ENCODE assay signal across 24 cellular contexts in the genomic region with DNA sequence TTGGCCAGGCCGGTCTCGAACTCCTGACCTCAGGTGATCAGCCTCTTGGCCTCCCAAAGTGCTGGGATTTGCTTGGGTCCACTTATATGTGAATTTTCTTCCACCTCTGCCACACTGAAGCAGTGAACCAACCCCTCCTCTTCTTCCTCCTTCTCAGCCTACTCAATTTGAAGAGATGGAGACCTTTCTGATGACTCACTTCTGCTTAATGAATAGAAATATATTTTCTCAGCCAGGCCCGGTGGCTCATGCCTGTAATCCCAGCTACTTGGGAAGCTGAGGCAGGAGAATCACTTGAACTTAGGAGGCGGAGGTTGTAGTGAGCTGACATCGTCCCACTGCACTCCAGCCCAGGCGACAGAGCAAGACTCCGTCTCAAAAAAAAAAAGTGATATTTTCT. TPM values are rescaled to one million over a fixed set of nuclear protein-coding genes. Genes with fewer than 3 reads are reported as not detected.
DNase-seq lines count a peak whose midpoint lies in the region; ATAC-seq, FAIRE-seq and TF ChIP-seq lines count a peak whose summit lies in the region.
"Had no signal": no experiment of that assay in that cellular context is flagged by ENCODE, and none has a peak within 500 bp of the region (broad histone marks: within the 10 kb centered on the region; RNA-seq: fewer than 3 reads in every experiment).

No MANE protein-coding gene starts in this region.

- no peaks in the 10 kb centered on the region for H3K9me3 ChIP-seq in CD4-positive, alpha-beta T cell (ENCODE audit: control insufficient read depth, low read length)
- H3K9me3 ChIP-seq in gastroesophageal sphincter, result no peaks in the 10 kb centered on the region

- 80 to 81% methylated on average over 7 of the region's 7 CpGs for WGBS in gastroesophageal sphincter (ENCODE audit: low coverage in 1 of 2), 2 donors

- H3K9me3 Mint-ChIP-seq in memory B cell, result no peaks in the 10 kb centered on the region
- no peaks in the 10 kb centered on the region for H3K9me3 Mint-ChIP-seq in CD4-positive, alpha-beta T cell
- H3K9me3 Mint-ChIP-seq: activated T-helper 1 cell treated with anti-CD3 and anti-CD28 coated beads, Interleukin-12 subunit alpha, Interleukin-12 subunit beta, Interleukin-2, Interleukin-4 antibody, amounts not matched to agents 30 ng/mL and 10 ng/mL and 1 ng/mL, durations not matched to agents 14 hours and 24 hours and 36 hours; GM23338; nephron had no signal

- H3K27me3 Mint-ChIP-seq in memory B cell, result no peaks in the 10 kb centered on the region
- no peaks in the 10 kb centered on the region for H3K27me3 Mint-ChIP-seq in CD4-positive, alpha-beta T cell
- H3K27me3 Mint-ChIP-seq: B cell had no signal

- no peak for FAIRE-seq in bronchial epithelial cell (lab: Jason Lieb, UNC)
- FAIRE-seq: D721Med, keratinocyte had no signal

- H3K27me3 ChIP-seq in bronchial epithelial cell (ENCODE audit: control insufficient read depth, insufficient read depth, low read length), result no peaks in the 10 kb centered on the region
- H3K27me3 ChIP-seq in CD4-positive, alpha-beta T cell (ENCODE audit: control insufficient read depth, insufficient read depth, low read length), result no peaks in the 10 kb centered on the region
- peaks cover 9% of the 10 kb centered on the region for H3K27me3 ChIP-seq in gastroesophageal sphincter

- no peak overlapping the region for H3K27ac ChIP-seq in CD4-positive, alpha-beta T cell (ENCODE audit: low read depth, low read length)
- H3K27ac ChIP-seq in gastroesophageal sphincter, result no peak overlapping the region
- H3K27ac ChIP-seq: skin epidermis had no signal

- intact Hi-C loops in CD4-positive, alpha-beta T cell (cut with DNase I, micrococcal nuclease), result loop anchor here in 1 of 2 experiments (5.0 kb wide), 1 partner anchor 47 kb away; no protein-coding TSS in a partner anchor

- peaks cover 0 to 2% (median 0%) of the 10 kb centered on the region in 3 donors for H3K4me1 ChIP-seq in gastroesophageal sphincter

- TF ChIP-seq EP300 in gastroesophageal sphincter (IDR thresholded peaks at IDR 0.05), result no peak

- no peaks in the 10 kb centered on the region for H3K4me1 Mint-ChIP-seq in memory B cell
- no peaks in the 10 kb centered on the region for H3K4me1 Mint-ChIP-seq in CD4-positive, alpha-beta T cell (ENCODE audit: low read depth)
- H3K4me1 Mint-ChIP-seq: B cell, GM23338, nephron had no signal

- TF ChIP-seq CTCF in bronchial epithelial cell (IDR thresholded peaks at IDR 0.05; ENCODE audit: insufficient read depth, low read length, severe bottlenecking) (no peak), gastroesophageal sphincter (IDR thresholded peaks at IDR 0.05) (no peak)
- TF ChIP-seq CTCF in CD4-positive, alpha-beta T cell (IDR thresholded peaks at IDR 0.05), result no peak

- H3K36me3 ChIP-seq in bronchial epithelial cell (ENCODE audit: control insufficient read depth, insufficient read depth, low read length) (no peaks in the 10 kb centered on the region), gastroesophageal sphincter (peaks cover 0 to 38% of the 10 kb centered on the region in 2 donors)

- peaks cover 8% of the 10 kb centered on the region for H3K36me3 Mint-ChIP-seq in memory B cell
- peaks cover 18% of the 10 kb centered on the region for H3K36me3 Mint-ChIP-seq in CD4-positive, alpha-beta T cell (ENCODE audit: low read depth)

- H3K4me3 ChIP-seq in bronchial epithelial cell (ENCODE audit: low read depth, low read length) (no peak overlapping the region), gastroesophageal sphincter (no peak overlapping the region)
- H3K4me3 ChIP-seq: GM23338, skin epidermis had no signal

- H3K4me3 Mint-ChIP-seq in memory B cell, result no peak overlapping the region
- H3K4me3 Mint-ChIP-seq in CD4-positive, alpha-beta T cell, result no peak overlapping the region
- H3K4me3 Mint-ChIP-seq: activated T-helper 1 cell treated with anti-CD3 and anti-CD28 coated beads, Interleukin-12 subunit alpha, Interleukin-12 subunit beta, Interleukin-2, Interleukin-4 antibody, amounts not matched to agents 30 ng/mL and 10 ng/mL and 1 ng/mL, durations not matched to agents 14 hours and 24 hours and 36 hours; B cell; GM23338; nephron had no signal

- CTCF ChIA-PET in CD4-positive, alpha-beta T cell (lab: Charles Lee), result interaction anchor here (1.2 kb wide), 1 partner anchor 33 kb away, joined by 5 read pairs; no protein-coding TSS in a partner anchor

- no peak for TF ChIP-seq POLR2A in gastroesophageal sphincter (IDR thresholded peaks at IDR 0.05)

- ATAC-seq in memory B cell (ENCODE audit: low read depth) (no peak), gastroesophageal sphincter (no peak)
- ATAC-seq in CD4-positive, alpha-beta T cell (ENCODE audit: poor library complexity), result no peak
- ATAC-seq: GM23338 had no signal

- peak overlapping the region; percentile 13 for H3K27ac Mint-ChIP-seq in memory B cell
- H3K27ac Mint-ChIP-seq in CD4-positive, alpha-beta T cell, result no peak overlapping the region
- H3K27ac Mint-ChIP-seq: activated T-helper 1 cell treated with anti-CD3 and anti-CD28 coated beads, Interleukin-12 subunit alpha, Interleukin-12 subunit beta, Interleukin-2, Interleukin-4 antibody, amounts not matched to agents 30 ng/mL and 10 ng/mL and 1 ng/mL, durations not matched to agents 14 hours and 24 hours and 36 hours; B cell; GM23338; nephron had no signal

- peak; percentile 62 for DNase-seq in EH (ENCODE audit: low read depth)
- peak; percentile 39 for DNase-seq in NCI-H226
- DNase-seq in bronchial epithelial cell (ENCODE audit: low read depth), result peak; percentile 68
- DNase-seq in memory B cell (ENCODE audit: low spot score in 2 of 2), result no peak
- no peak for DNase-seq in activated T-cell treated with anti-CD3 and anti-CD28 coated beads, Interleukin-2, amount 50 U/mL, for 48 hours
- DNase-seq in CD4-positive, alpha-beta T cell, result no peak
- DNase-seq in NCI-H1092 (lab: John Stamatoyannopoulos, UW), result no peak
- DNase-seq: activated CD4-positive, CD25-positive, alpha-beta regulatory T cell; activated CD8-positive, alpha-beta memory T cell treated with anti-CD3 and anti-CD28 coated beads for 24 hours; NCI-H187 treated with DMSO at 0.1 percent for 48 hours; NCI-H446 treated with DMSO at 0.1 percent for 48 hours; posterior cingulate gyrus; Right ventricle myocardium superior; stimulated activated CD4-positive, alpha-beta T cell treated with anti-CD3 and anti-CD28 coated beads, Interleukin-4, amount 100 ng/mL, for 4 hours; substantia nigra; T-helper 2 cell had no signal

- POLR2A ChIA-PET in CD4-positive, alpha-beta T cell (lab: Charles Lee), result no interaction called here

RNA-seq across cellular contexts. Expression of a gene that starts 46.8 kb away (rescaled TPM):
- total RNA-seq in bronchial epithelial cell, result 1.0 and 1.3 TPM in 2 replicates
- under 1 TPM; 0.55 to 0.70 TPM for total RNA-seq in CD4-positive, alpha-beta T cell
- 10 to 100 TPM; 15.4 to 38.3 (median 25.4) TPM for total RNA-seq in gastroesophageal sphincter

Comparison
In these comparisons a context has a peak if more than half of its experiments do, and no peak if none do; other contexts are left out.
1. DNase-seq: peak in EH (single experiment), NCI-H226 (single experiment) and bronchial epithelial cell (single experiment); none in memory B cell (0 of 2), activated T-cell treated with anti-CD3 and anti-CD28 coated beads, Interleukin-2, amount 50 U/mL, for 48 hours (0 of 2), CD4-positive, alpha-beta T cell (0 of 10) and NCI-H1092 (single experiment).